Comparison of ENCODE assay signal across 8 cellular contexts in genomic region chr9:755454-756381, GRCh38.
DNase-seq lines count a peak whose midpoint lies in the region; ATAC-seq lines count a peak whose summit lies in the region.

No MANE protein-coding gene starts in this region.

- WGBS in mesodermal cell (ENCODE audit: insufficient coverage in 2 of 2), 2 experiments: 85 to 90% methylated on average over 12 of the region's 12 CpGs

- no peak overlapping the region for H3K27ac Mint-ChIP-seq in activated naive CD8-positive, alpha-beta T cell treated with anti-CD3 and anti-CD28 coated beads, Interleukin-2, amount 50 U/mL, for 24 hours

- peaks cover 4% of the 10 kb centered on the region for H3K27me3 Mint-ChIP-seq in activated naive CD8-positive, alpha-beta T cell treated with anti-CD3 and anti-CD28 coated beads, Interleukin-2, amount 50 U/mL, for 24 hours

- DNase-seq in GDM1 (lab: John Stamatoyannopoulos, UW): peak; percentile 15
- DNase-seq in HuH-7 (ENCODE audit: low spot score): peak; percentile 19
- DNase-seq in activated naive CD8-positive, alpha-beta T cell treated with anti-CD3 and anti-CD28 coated beads, Interleukin-2, amount 50 U/mL, for 24 hours: no peak
- no peak for DNase-seq in NCI-H1436 (lab: John Stamatoyannopoulos, UW)
- DNase-seq in DMS 273 (lab: John Stamatoyannopoulos, UW; ENCODE audit: unreplicated experiment): no peak
- no peak for DNase-seq in posterior cingulate gyrus

- no peaks in the 10 kb centered on the region for H3K9me3 Mint-ChIP-seq in activated naive CD8-positive, alpha-beta T cell treated with anti-CD3 and anti-CD28 coated beads, Interleukin-2, amount 50 U/mL, for 24 hours

- peaks cover 6% of the 10 kb centered on the region for H3K4me1 ChIP-seq in mesodermal cell (ENCODE audit: control insufficient read depth, insufficient read depth, low read length, poor library complexity, severe bottlenecking)

- no peak overlapping the region for H3K4me3 ChIP-seq in mesodermal cell (ENCODE audit: extremely low read depth, insufficient read depth, low read length, poor library complexity, severe bottlenecking)

- H3K4me3 Mint-ChIP-seq in activated naive CD8-positive, alpha-beta T cell treated with anti-CD3 and anti-CD28 coated beads, Interleukin-2, amount 50 U/mL, for 24 hours: no peak overlapping the region

- H3K4me1 Mint-ChIP-seq in activated naive CD8-positive, alpha-beta T cell treated with anti-CD3 and anti-CD28 coated beads, Interleukin-2, amount 50 U/mL, for 24 hours: peaks cover 30% of the 10 kb centered on the region

- H3K36me3 ChIP-seq in mesodermal cell (ENCODE audit: control insufficient read depth, insufficient read depth, low read length): no peaks in the 10 kb centered on the region

- ATAC-seq in activated naive CD8-positive, alpha-beta T cell treated with anti-CD3 and anti-CD28 coated beads, Interleukin-2, amount 50 U/mL, for 24 hours: peak; percentile 21
- no peak for ATAC-seq in GM21390 (IDR thresholded peaks at IDR 0.05; ENCODE audit: unreplicated experiment)

- H3K36me3 Mint-ChIP-seq in activated naive CD8-positive, alpha-beta T cell treated with anti-CD3 and anti-CD28 coated beads, Interleukin-2, amount 50 U/mL, for 24 hours (ENCODE audit: low read depth): no peaks in the 10 kb centered on the region

- H3K27ac ChIP-seq in mesodermal cell (ENCODE audit: low read depth, low read length, severe bottlenecking): peak overlapping the region; percentile 64

- intact Hi-C loops in posterior cingulate gyrus (cut with DNase I): loop anchor here (10.0 kb wide), 1 partner anchor 281 kb away; no protein-coding TSS in a partner anchor

- no peaks in the 10 kb centered on the region for H3K9me3 ChIP-seq in mesodermal cell (ENCODE audit: control insufficient read depth, low read length)

Comparison
In these comparisons a context has a peak if more than half of its experiments do, and no peak if none do; other contexts are left out.
1. DNase-seq: peak in GDM1 (single experiment) and HuH-7 (single experiment); none in activated naive CD8-positive, alpha-beta T cell treated with anti-CD3 and anti-CD28 coated beads, Interleukin-2, amount 50 U/mL, for 24 hours (single experiment), NCI-H1436 (single experiment), DMS 273 (single experiment) and posterior cingulate gyrus (0 of 10).